In the genomic region with DNA sequence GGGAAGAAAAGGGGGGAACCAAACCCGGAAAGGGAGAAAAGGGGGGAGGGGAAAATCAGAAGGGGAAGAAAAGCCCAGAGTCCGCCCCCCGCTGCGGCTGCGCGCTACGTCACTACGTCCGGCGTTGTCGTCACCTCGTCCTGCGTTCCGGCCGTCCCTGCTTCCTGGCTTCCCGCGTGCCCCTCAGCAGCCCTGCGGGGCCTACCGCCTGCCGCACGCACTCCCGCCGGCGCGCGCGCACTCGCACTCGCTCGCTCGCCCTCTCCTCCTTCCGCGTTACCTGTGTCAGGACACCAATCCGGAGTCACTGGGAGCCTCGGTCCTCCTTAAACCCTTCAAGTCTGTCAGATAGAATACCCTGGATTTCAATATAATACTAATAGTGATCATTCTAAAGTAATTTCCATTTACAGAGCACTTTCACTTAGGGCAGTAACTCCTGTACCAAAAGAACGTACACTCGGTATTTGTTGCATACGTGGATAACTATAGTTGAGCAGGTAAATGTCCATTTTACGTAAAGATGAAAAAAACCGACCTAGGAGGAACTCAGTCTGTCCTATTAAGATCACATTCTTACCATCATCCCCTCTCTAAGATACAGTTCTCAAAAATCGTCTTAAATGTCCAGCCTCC, we compare ENCODE assay signal across 8 cellular contexts. TPM values are rescaled to one million over a fixed set of nuclear protein-coding genes. Genes with fewer than 3 reads are reported as not detected.
DNase-seq lines count a peak whose midpoint lies in the region; ATAC-seq and TF ChIP-seq lines count a peak whose summit lies in the region.

A gene (minus strand): TSS at position 113 of the 636 bp plus-strand sequence. CDS start 120,615 bp downstream, outside the sequence.

- H3K27ac ChIP-seq in mucosa of rectum (ENCODE audit: low read depth in 2 of 2, low read length in 2 of 2), result peak within 1 kb of the TSS; percentile 87 to 91

- no peaks in the 10 kb centered on the region for H3K27me3 Mint-ChIP-seq in activated T-cell treated with anti-CD3 and anti-CD28 coated beads, Interleukin-2, amount 50 U/mL, for 24 hours

- peak; percentile 98 for TF ChIP-seq POLR2A in erythroblast (IDR thresholded peaks at IDR 0.05; ENCODE audit: low read length)

- no peaks in the 10 kb centered on the region for H3K9me3 ChIP-seq in mucosa of rectum (ENCODE audit: control insufficient read depth in 2 of 2, low read length in 2 of 2)

- peaks cover 4 to 9% of the 10 kb centered on the region in 2 donors for H3K4me1 ChIP-seq in mucosa of rectum (ENCODE audit: control insufficient read depth in 2 of 2, insufficient read depth in 2 of 2, low read length in 2 of 2)

- DNase-seq in DMS53 treated with DMSO at 0.1 percent for 48 hours (lab: John Stamatoyannopoulos, UW; ENCODE audit: unreplicated experiment) (peak; percentile 98), KG1 (lab: John Stamatoyannopoulos, UW) (peak; percentile 76), erythroblast (lab: John Stamatoyannopoulos, UW) (peak; percentile 97)
- DNase-seq in activated T-cell treated with anti-CD3 and anti-CD28 coated beads, Interleukin-2, amount 50 U/mL, for 24 hours, result peak; percentile 98
- DNase-seq in stimulated activated CD8-positive, alpha-beta memory T cell treated with anti-CD3 and anti-CD28 coated beads, Interleukin-4, amount 100 ng/mL, for 4 hours (ENCODE audit: low read depth in 2 of 2, low spot score in 1 of 2), result peak; percentile 93 to 94

- peak within 1 kb of the TSS; percentile 98 for H3K27ac Mint-ChIP-seq in activated T-cell treated with anti-CD3 and anti-CD28 coated beads, Interleukin-2, amount 50 U/mL, for 24 hours

- H3K4me3 Mint-ChIP-seq in activated T-cell treated with anti-CD3 and anti-CD28 coated beads, Interleukin-2, amount 50 U/mL, for 24 hours, result peak within 1 kb of the TSS; percentile 92

- no peaks in the 10 kb centered on the region for H3K9me3 Mint-ChIP-seq in activated T-cell treated with anti-CD3 and anti-CD28 coated beads, Interleukin-2, amount 50 U/mL, for 24 hours

- peaks cover 22% of the 10 kb centered on the region for H3K36me3 Mint-ChIP-seq in activated T-cell treated with anti-CD3 and anti-CD28 coated beads, Interleukin-2, amount 50 U/mL, for 24 hours (ENCODE audit: low read depth)

- H3K9ac ChIP-seq in mucosa of rectum (ENCODE audit: low read depth in 1 of 2, low read length in 2 of 2), result peak within 1 kb of the TSS; percentile 86 to 91

- no peaks in the 10 kb centered on the region for H3K36me3 ChIP-seq in mucosa of rectum (ENCODE audit: control insufficient read depth in 2 of 2, insufficient read depth in 2 of 2, low read length in 2 of 2)

- no peaks in the 10 kb centered on the region for H3K27me3 ChIP-seq in mucosa of rectum (ENCODE audit: control insufficient read depth in 2 of 2, insufficient read depth in 2 of 2, low read length in 2 of 2)

- peak within 1 kb of the TSS; percentile 78 to 91 for H3K4me3 ChIP-seq in mucosa of rectum (ENCODE audit: low read length in 2 of 2)

- peaks cover 43% of the 10 kb centered on the region for H3K4me1 Mint-ChIP-seq in activated T-cell treated with anti-CD3 and anti-CD28 coated beads, Interleukin-2, amount 50 U/mL, for 24 hours (ENCODE audit: low read depth)

- peak; percentile 86 for ATAC-seq in GM21737 (IDR thresholded peaks at IDR 0.05; ENCODE audit: unreplicated experiment)

TF ChIP-seq in PFSK-1, 5 proteins besides CTCF, POLR2A, EP300 and RAD21:
- TF ChIP-seq FOXP2 (optimal IDR thresholded peaks at IDR 0.05; ENCODE audit: borderline replicate concordance, extremely low read depth, extremely low read length, insufficient read depth), result peak; percentile 96
- peak; percentile 96 for TF ChIP-seq POLR2AphosphoS5 (IDR thresholded peaks at IDR 0.05; ENCODE audit: low read depth, low read length)
- TF ChIP-seq TAF1 (IDR thresholded peaks at IDR 0.05; ENCODE audit: borderline replicate concordance, insufficient read depth, low read length), result peak; percentile 86; the same call in 1 of the 2 replicates
- TF ChIP-seq, protein P1, sequence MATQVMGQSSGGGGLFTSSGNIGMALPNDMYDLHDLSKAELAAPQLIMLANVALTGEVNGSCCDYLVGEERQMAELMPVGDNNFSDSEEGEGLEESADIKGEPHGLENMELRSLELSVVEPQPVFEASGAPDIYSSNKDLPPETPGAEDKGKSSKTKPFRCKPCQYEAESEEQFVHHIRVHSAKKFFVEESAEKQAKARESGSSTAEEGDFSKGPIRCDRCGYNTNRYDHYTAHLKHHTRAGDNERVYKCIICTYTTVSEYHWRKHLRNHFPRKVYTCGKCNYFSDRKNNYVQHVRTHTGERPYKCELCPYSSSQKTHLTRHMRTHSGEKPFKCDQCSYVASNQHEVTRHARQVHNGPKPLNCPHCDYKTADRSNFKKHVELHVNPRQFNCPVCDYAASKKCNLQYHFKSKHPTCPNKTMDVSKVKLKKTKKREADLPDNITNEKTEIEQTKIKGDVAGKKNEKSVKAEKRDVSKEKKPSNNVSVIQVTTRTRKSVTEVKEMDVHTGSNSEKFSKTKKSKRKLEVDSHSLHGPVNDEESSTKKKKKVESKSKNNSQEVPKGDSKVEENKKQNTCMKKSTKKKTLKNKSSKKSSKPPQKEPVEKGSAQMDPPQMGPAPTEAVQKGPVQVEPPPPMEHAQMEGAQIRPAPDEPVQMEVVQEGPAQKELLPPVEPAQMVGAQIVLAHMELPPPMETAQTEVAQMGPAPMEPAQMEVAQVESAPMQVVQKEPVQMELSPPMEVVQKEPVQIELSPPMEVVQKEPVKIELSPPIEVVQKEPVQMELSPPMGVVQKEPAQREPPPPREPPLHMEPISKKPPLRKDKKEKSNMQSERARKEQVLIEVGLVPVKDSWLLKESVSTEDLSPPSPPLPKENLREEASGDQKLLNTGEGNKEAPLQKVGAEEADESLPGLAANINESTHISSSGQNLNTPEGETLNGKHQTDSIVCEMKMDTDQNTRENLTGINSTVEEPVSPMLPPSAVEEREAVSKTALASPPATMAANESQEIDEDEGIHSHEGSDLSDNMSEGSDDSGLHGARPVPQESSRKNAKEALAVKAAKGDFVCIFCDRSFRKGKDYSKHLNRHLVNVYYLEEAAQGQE (IDR thresholded peaks at IDR 0.05; ENCODE audit: insufficient read depth in 1 of 2, low read depth in 2 of 2, low read length in 2 of 2), result 0 out of 4 replicates have a peak, but pooled peaks of 1 of the 2 experiments have one; percentile 24
- TF ChIP-seq SIN3A (IDR thresholded peaks at IDR 0.05; ENCODE audit: borderline replicate concordance, insufficient read depth, low read length), result no peak

RNA-seq across cellular contexts. Expression of the gene that starts here (rescaled TPM):
- 31.8 TPM for polyA plus RNA-seq in PFSK-1 (2012; ENCODE audit: insufficient read length, low read depth)

Comparison
In these comparisons a context has a peak if more than half of its experiments do, and no peak if none do; other contexts are left out.
1. Peak in every context shown above with its lines: DNase-seq, ATAC-seq, H3K4me3 ChIP-seq and H3K27ac ChIP-seq.